In the genomic region with DNA sequence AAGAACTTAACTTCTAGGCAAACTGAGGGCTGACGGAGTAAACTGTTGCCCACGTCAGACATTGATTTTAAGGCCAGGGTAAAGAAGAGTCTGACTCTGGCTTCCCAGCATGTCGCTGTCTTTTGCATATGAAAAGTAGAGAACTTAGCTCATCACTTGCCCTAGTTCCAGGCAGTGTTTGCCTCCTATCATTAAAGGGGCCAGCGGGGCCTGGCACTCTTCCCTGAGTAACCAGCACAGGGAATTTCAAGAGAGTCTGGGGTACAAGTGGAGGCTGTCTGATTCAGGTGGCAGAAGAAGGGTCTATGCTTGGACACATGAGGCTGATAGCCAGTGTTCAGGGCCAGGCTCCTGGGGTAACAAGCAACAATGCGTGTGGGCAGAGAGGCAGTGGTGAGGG, we compare ENCODE assay signal across 25 cellular contexts. TPM values are rescaled to one million over a fixed set of nuclear protein-coding genes. Genes with fewer than 3 reads are reported as not detected.
DNase-seq lines count a peak whose midpoint lies in the region; ATAC-seq, FAIRE-seq and TF ChIP-seq lines count a peak whose summit lies in the region.
"Had no signal": no experiment of that assay in that cellular context is flagged by ENCODE, and none has a peak within 500 bp of the region (broad histone marks: within the 10 kb centered on the region; RNA-seq: fewer than 3 reads in every experiment).

No MANE protein-coding gene starts in this region.

- FAIRE-seq in frontal cortex (lab: Jason Lieb, UNC) = no peak
- FAIRE-seq: G401.6, K562 had no signal

- H3K9ac ChIP-seq in ES-I3 (ENCODE audit: low read depth, low read length) (peak overlapping the region; percentile 16; the same call in 1 of the 2 replicates), adipocyte (ENCODE audit: low read length) (peak overlapping the region; percentile 36)

- WGBS in sigmoid colon, 2 donors = 85 to 89% methylated on average over 5 of the region's 5 CpGs

- intact Hi-C loops in sigmoid colon (cut with DNase I) = no loop called here

- peaks cover 3% of the 10 kb centered on the region; the same call in 1 of the 2 replicates for H3K36me3 ChIP-seq in ES-I3 (ENCODE audit: insufficient read depth, low read length)
- H3K36me3 ChIP-seq in adipocyte (ENCODE audit: control insufficient read depth, insufficient read depth, low read length, severe bottlenecking) = no peaks in the 10 kb centered on the region
- no peaks in the 10 kb centered on the region for H3K36me3 ChIP-seq in sigmoid colon
- H3K36me3 ChIP-seq: brain microvascular endothelial cell, ovary had no signal

- TF ChIP-seq POLR2A in sigmoid colon (IDR thresholded peaks at IDR 0.05) = no peak

- H3K9me3 ChIP-seq in ES-I3 (ENCODE audit: control insufficient read depth, insufficient read depth, low read length) = no peaks in the 10 kb centered on the region
- H3K9me3 ChIP-seq in adipocyte (ENCODE audit: control insufficient read depth, low read length) = no peaks in the 10 kb centered on the region
- no peaks in the 10 kb centered on the region for H3K9me3 ChIP-seq in sigmoid colon
- H3K9me3 ChIP-seq: ovary had no signal

- no peak overlapping the region for H3K4me3 ChIP-seq in adipocyte (ENCODE audit: low read length)
- H3K4me3 ChIP-seq in sigmoid colon = no peak overlapping the region
- H3K4me3 ChIP-seq: K562, ovary, skin epidermis had no signal

- DNase-seq in adipocyte (ENCODE audit: low read depth) (no peak), iPS-NIHi11 (ENCODE audit: low spot score) (peak; percentile 27), sigmoid colon (no peak), left lobe of liver (ENCODE audit: low spot score) (no peak), frontal cortex (ENCODE audit: low spot score in 2 of 2) (no peak), NCI-H226 (no peak), NCI-H446 treated with DMSO at 0.1 percent for 48 hours (lab: John Stamatoyannopoulos, UW) (no peak)
- DNase-seq: ACHN; activated CD4-positive, alpha-beta T cell treated with anti-CD3 and anti-CD28 coated beads for 4 hours; activated CD8-positive, alpha-beta memory T cell treated with anti-CD3 and anti-CD28 coated beads, Interleukin-2, amount 10 ng/mL, durations not matched to agents 7 days and 5 days; brain microvascular endothelial cell; cortex of kidney; foreskin keratinocyte; NCI-H1930; NCI-H510A; stimulated activated CD4-positive, alpha-beta T cell treated with anti-CD3 and anti-CD28 coated beads, Interleukin-4, amount 100 ng/mL, for 1 hour; stimulated activated naive CD8-positive, alpha-beta T cell treated with anti-CD3 and anti-CD28 coated beads, Interleukin-15, amount 100 ng/mL, for 72 hours had no signal

- peaks cover 47% of the 10 kb centered on the region for H3K4me1 ChIP-seq in ES-I3 (ENCODE audit: insufficient read depth, low read length)
- peaks cover 59% of the 10 kb centered on the region for H3K4me1 ChIP-seq in adipocyte (ENCODE audit: control insufficient read depth, insufficient read depth, low read length)
- H3K4me1 ChIP-seq in sigmoid colon = peaks cover 0 to 46% (median 29%) of the 10 kb centered on the region in 4 donors
- H3K4me1 ChIP-seq: foreskin keratinocyte had no signal

- H3K27me3 ChIP-seq in adipocyte (replicated peaks; ENCODE audit: control insufficient read depth, insufficient read depth, low read length) (no peaks in the 10 kb centered on the region), sigmoid colon (peaks cover 0 to 22% (median 16%) of the 10 kb centered on the region in 3 donors)
- H3K27me3 ChIP-seq: brain microvascular endothelial cell, ovary had no signal

- no peak for TF ChIP-seq EP300 in sigmoid colon (IDR thresholded peaks at IDR 0.05)

- no peak for ATAC-seq in left lobe of liver
- ATAC-seq: activated CD8-positive, alpha-beta memory T cell treated with anti-CD3 and anti-CD28 coated beads, Interleukin-2, amount 10 ng/mL, durations not matched to agents 7 days and 5 days; foreskin keratinocyte; HCT116; K562; stimulated activated naive CD8-positive, alpha-beta T cell treated with anti-CD3 and anti-CD28 coated beads, Interleukin-15, amount 100 ng/mL, for 72 hours had no signal

- H3K27ac ChIP-seq in sigmoid colon = peak overlapping the region in 3 of 4 donors; percentile 27 to 54 (median 43)
- H3K27ac ChIP-seq: brain microvascular endothelial cell, C4-2B, foreskin keratinocyte, HL-60, ovary had no signal

- TF ChIP-seq CTCF in sigmoid colon (IDR thresholded peaks at IDR 0.05) = no peak

RNA-seq across cellular contexts. Expression of a gene that starts 4.8 kb away (rescaled TPM):
- 10 to 100 TPM in 3 of 4 donors, 1 to 10 TPM in 1; 7.6 to 38.8 (median 13.6) TPM for total RNA-seq in sigmoid colon
- polyA plus RNA-seq in sigmoid colon = 10 to 100 TPM in 1 of 3 donors, 1 to 10 TPM in 2; 6.2 to 22.2 (median 7.2) TPM
- total RNA-seq in left lobe of liver = 2.5 TPM
- 25.7 TPM for total RNA-seq in frontal cortex
- total RNA-seq: K562 had no signal
- polyA plus RNA-seq: K562 had no signal

RNA-seq across cellular contexts. Expression of a gene that starts 36.9 kb away (rescaled TPM):
- total RNA-seq in sigmoid colon (10 to 100 TPM; 20.1 to 22.1 (median 20.8) TPM), left lobe of liver (11.7 TPM), frontal cortex (48.9 TPM)
- 10 to 100 TPM; 14.8 to 24.0 (median 15.6) TPM for polyA plus RNA-seq in sigmoid colon
